8 cellular contexts compared by ENCODE assay signal in genomic region chr21:31924548-31924947, GRCh38. TPM values are rescaled to one million over a fixed set of nuclear protein-coding genes. Genes with fewer than 3 reads are reported as not detected.
"Had no signal": no experiment of that assay in that cellular context is flagged by ENCODE, and none has a peak within 500 bp of the region (broad histone marks: within the 10 kb centered on the region; RNA-seq: fewer than 3 reads in every experiment).

No MANE protein-coding gene starts in this region.

- H3K4me1 Mint-ChIP-seq: GM23338 had no signal

- H3K9ac ChIP-seq: GM23248 had no signal

- H3K4me3 Mint-ChIP-seq: GM23338, H9, HFFc6 had no signal

- H3K27ac Mint-ChIP-seq: GM23338, HFFc6 had no signal

- H3K27ac ChIP-seq: GM23248 had no signal

- H3K4me3 ChIP-seq: GM23248, GM23338, HAP-1 had no signal

- H3K9me3 ChIP-seq: HAP-1 had no signal

- DNase-seq: GM23248, GOT3, H7, H9, HCEC 1CT, HFFc6 had no signal

RNA-seq across cellular contexts. Expression of gene HUNK, which starts 51.7 kb away (rescaled TPM):
- total RNA-seq: HFFc6 had no signal
